ENCODE assay signal across 1 cellular context in the genomic region with DNA sequence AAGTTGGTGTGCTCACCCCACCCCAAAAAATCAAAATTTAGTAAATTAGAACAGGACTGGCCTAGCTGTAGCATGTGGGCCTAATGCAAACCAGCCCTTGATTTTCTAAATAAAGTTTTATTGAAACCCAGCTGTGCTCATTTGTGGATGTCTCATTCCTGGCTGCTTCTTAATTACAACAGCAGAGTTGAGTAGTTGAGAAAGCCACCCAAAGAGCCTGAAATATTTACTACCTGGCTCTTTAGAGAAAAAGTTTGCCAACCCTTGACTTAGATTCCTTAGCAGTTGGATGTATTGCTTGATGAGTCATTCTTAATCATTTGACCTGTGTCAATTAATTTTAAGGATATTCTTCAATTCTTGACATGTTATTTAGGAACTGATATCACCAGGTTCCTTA.
TF ChIP-seq lines count a peak whose summit lies in the region.

No MANE protein-coding gene starts in this region.

TF ChIP-seq in GM23338, 12 proteins besides CTCF, POLR2A, EP300 and RAD21:
- TF ChIP-seq, protein P1, sequence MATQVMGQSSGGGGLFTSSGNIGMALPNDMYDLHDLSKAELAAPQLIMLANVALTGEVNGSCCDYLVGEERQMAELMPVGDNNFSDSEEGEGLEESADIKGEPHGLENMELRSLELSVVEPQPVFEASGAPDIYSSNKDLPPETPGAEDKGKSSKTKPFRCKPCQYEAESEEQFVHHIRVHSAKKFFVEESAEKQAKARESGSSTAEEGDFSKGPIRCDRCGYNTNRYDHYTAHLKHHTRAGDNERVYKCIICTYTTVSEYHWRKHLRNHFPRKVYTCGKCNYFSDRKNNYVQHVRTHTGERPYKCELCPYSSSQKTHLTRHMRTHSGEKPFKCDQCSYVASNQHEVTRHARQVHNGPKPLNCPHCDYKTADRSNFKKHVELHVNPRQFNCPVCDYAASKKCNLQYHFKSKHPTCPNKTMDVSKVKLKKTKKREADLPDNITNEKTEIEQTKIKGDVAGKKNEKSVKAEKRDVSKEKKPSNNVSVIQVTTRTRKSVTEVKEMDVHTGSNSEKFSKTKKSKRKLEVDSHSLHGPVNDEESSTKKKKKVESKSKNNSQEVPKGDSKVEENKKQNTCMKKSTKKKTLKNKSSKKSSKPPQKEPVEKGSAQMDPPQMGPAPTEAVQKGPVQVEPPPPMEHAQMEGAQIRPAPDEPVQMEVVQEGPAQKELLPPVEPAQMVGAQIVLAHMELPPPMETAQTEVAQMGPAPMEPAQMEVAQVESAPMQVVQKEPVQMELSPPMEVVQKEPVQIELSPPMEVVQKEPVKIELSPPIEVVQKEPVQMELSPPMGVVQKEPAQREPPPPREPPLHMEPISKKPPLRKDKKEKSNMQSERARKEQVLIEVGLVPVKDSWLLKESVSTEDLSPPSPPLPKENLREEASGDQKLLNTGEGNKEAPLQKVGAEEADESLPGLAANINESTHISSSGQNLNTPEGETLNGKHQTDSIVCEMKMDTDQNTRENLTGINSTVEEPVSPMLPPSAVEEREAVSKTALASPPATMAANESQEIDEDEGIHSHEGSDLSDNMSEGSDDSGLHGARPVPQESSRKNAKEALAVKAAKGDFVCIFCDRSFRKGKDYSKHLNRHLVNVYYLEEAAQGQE (IDR thresholded peaks at IDR 0.05; ENCODE audit: unreplicated experiment): no peak
- TF ChIP-seq POLR2AphosphoS5 (IDR thresholded peaks at IDR 0.05; ENCODE audit: low read depth): no peak
- no peak for TF ChIP-seq CREB1 (CRISPR knock-in tag; IDR thresholded peaks at IDR 0.05; ENCODE audit: low read depth)
- TF ChIP-seq NANOG (IDR thresholded peaks at IDR 0.05; ENCODE audit: borderline replicate concordance): no peak
- TF ChIP-seq EZH2phosphoT487 (IDR thresholded peaks at IDR 0.05; ENCODE audit: unreplicated experiment): no peak
- no peak for TF ChIP-seq STAT1 (IDR thresholded peaks at IDR 0.05; ENCODE audit: unreplicated experiment)
- TF ChIP-seq ZNF114 (CRISPR knock-in tag; IDR thresholded peaks at IDR 0.05): no peak
- TF ChIP-seq EZH2 (IDR thresholded peaks at IDR 0.05; ENCODE audit: low read depth, unreplicated experiment): no peak
- no peak for TF ChIP-seq JUNB (IDR thresholded peaks at IDR 0.05; ENCODE audit: unreplicated experiment)
- no peak for TF ChIP-seq ETS1 (IDR thresholded peaks at IDR 0.05)
- TF ChIP-seq, protein P2, sequence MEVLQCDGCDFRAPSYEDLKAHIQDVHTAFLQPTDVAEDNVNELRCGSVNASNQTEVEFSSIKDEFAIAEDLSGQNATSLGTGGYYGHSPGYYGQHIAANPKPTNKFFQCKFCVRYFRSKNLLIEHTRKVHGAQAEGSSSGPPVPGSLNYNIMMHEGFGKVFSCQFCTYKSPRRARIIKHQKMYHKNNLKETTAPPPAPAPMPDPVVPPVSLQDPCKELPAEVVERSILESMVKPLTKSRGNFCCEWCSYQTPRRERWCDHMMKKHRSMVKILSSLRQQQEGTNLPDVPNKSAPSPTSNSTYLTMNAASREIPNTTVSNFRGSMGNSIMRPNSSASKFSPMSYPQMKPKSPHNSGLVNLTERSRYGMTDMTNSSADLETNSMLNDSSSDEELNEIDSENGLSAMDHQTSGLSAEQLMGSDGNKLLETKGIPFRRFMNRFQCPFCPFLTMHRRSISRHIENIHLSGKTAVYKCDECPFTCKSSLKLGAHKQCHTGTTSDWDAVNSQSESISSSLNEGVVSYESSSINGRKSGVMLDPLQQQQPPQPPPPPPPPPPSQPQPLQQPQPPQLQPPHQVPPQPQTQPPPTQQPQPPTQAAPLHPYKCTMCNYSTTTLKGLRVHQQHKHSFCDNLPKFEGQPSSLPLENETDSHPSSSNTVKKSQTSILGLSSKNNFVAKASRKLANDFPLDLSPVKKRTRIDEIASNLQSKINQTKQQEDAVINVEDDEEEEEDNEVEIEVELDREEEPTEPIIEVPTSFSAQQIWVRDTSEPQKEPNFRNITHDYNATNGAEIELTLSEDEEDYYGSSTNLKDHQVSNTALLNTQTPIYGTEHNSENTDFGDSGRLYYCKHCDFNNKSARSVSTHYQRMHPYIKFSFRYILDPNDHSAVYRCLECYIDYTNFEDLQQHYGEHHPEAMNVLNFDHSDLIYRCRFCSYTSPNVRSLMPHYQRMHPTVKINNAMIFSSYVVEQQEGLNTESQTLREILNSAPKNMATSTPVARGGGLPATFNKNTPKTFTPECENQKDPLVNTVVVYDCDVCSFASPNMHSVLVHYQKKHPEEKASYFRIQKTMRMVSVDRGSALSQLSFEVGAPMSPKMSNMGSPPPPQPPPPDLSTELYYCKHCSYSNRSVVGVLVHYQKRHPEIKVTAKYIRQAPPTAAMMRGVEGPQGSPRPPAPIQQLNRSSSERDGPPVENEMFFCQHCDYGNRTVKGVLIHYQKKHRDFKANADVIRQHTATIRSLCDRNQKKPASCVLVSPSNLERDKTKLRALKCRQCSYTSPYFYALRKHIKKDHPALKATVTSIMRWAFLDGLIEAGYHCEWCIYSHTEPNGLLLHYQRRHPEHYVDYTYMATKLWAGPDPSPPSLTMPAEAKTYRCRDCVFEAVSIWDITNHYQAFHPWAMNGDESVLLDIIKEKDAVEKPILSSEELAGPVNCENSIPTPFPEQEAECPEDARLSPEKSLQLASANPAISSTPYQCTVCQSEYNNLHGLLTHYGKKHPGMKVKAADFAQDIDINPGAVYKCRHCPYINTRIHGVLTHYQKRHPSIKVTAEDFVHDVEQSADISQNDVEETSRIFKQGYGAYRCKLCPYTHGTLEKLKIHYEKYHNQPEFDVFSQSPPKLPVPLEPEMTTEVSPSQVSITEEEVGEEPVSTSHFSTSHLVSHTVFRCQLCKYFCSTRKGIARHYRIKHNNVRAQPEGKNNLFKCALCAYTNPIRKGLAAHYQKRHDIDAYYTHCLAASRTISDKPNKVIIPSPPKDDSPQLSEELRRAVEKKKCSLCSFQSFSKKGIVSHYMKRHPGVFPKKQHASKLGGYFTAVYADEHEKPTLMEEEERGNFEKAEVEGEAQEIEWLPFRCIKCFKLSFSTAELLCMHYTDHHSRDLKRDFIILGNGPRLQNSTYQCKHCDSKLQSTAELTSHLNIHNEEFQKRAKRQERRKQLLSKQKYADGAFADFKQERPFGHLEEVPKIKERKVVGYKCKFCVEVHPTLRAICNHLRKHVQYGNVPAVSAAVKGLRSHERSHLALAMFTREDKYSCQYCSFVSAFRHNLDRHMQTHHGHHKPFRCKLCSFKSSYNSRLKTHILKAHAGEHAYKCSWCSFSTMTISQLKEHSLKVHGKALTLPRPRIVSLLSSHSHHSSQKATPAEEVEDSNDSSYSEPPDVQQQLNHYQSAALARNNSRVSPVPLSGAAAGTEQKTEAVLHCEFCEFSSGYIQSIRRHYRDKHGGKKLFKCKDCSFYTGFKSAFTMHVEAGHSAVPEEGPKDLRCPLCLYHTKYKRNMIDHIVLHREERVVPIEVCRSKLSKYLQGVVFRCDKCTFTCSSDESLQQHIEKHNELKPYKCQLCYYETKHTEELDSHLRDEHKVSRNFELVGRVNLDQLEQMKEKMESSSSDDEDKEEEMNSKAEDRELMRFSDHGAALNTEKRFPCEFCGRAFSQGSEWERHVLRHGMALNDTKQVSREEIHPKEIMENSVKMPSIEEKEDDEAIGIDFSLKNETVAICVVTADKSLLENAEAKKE (CRISPR knock-in tag; IDR thresholded peaks at IDR 0.05): no peak
- no peak for TF ChIP-seq ZNF331 (CRISPR knock-in tag; IDR thresholded peaks at IDR 0.05; ENCODE audit: low read depth)
TF ChIP-seq in GM23338: peak in this region for 0.
